In genomic region chr6:157274116-157274470, GRCh38 we compare ENCODE assay signal across 8 cellular contexts. TPM values are rescaled to one million over a fixed set of nuclear protein-coding genes. Genes with fewer than 3 reads are reported as not detected.
DNase-seq lines count a peak whose midpoint lies in the region; TF ChIP-seq lines count a peak whose summit lies in the region.

No MANE protein-coding gene starts in this region.

- CTCF ChIA-PET in AG04449 (lab: Yijun Ruan, JAX) = interaction anchor here (0.8 to 5.2 kb wide), 22 partner anchors 10 to 239 kb away, joined by 3 to 72 read pairs (median 6); no protein-coding TSS in a partner anchor
- CTCF ChIA-PET in MCF 10A (lab: Yijun Ruan, JAX) = interaction anchor here (0.6 to 2.0 kb wide), 8 partner anchors 14 to 1484 kb away, joined by 3 to 7 read pairs (median 4); no protein-coding TSS in a partner anchor

- no TSS peak for BruUV-seq in MCF 10A (replicated peaks; lab: Mats Ljungman, UMichigan)

- H3K36me3 ChIP-seq in mucosa of rectum (ENCODE audit: control insufficient read depth in 2 of 2, insufficient read depth in 2 of 2, low read length in 2 of 2) = no peaks in the 10 kb centered on the region

- H3K27me3 Mint-ChIP-seq in HFFc6 (ENCODE audit: insufficient read depth) (peaks cover 4% of the 10 kb centered on the region), MCF 10A (ENCODE audit: insufficient read depth, unreplicated experiment) (no peaks in the 10 kb centered on the region)

- no peak overlapping the region for H3K27ac Mint-ChIP-seq in HFFc6
- H3K27ac Mint-ChIP-seq in MCF 10A (ENCODE audit: low read depth, unreplicated experiment) = no peak overlapping the region

- H3K4me3 Mint-ChIP-seq in HFFc6 (peak overlapping the region; percentile 80), MCF 10A (ENCODE audit: unreplicated experiment) (peak overlapping the region; percentile 73)

- peak overlapping the region in 1 of 2 donors; percentile 48 for H3K27ac ChIP-seq in mucosa of rectum (ENCODE audit: low read depth in 2 of 2, low read length in 2 of 2)

- no peak for DNase-seq in AG04449 (ENCODE audit: low read depth, low spot score)
- DNase-seq in HFFc6 = no peak
- DNase-seq in MCF 10A (ENCODE audit: unreplicated experiment) = no peak
- no peak for DNase-seq in stimulated activated CD4-positive, alpha-beta T cell treated with anti-CD3 and anti-CD28 coated beads, Interleukin-2, amount 100 ng/mL, for 48 hours
- no peak for DNase-seq in kidney glomerular epithelial cell (lab: John Stamatoyannopoulos, UW)
- no peak for DNase-seq in stimulated activated CD4-positive, alpha-beta T cell treated with anti-CD3 and anti-CD28 coated beads, Interleukin-1b, Interleukin-23, amount 100 ng/mL, for 48 hours
- DNase-seq in kidney tubule cell (ENCODE audit: low spot score) = no peak

- H3K4me3 ChIP-seq in AG04449 (ENCODE audit: low read depth, low read length) (peak overlapping the region; percentile 68), mucosa of rectum (ENCODE audit: low read length in 2 of 2) (peak overlapping the region; percentile 72)

- TF ChIP-seq CTCF in AG04449 (IDR thresholded peaks at IDR 0.05; ENCODE audit: insufficient read depth, low read length, missing control alignments) = no peak
- no peak for TF ChIP-seq CTCF in HFFc6 (IDR thresholded peaks at IDR 0.05)
- TF ChIP-seq CTCF in MCF 10A (IDR thresholded peaks at IDR 0.05; ENCODE audit: unreplicated experiment) = no peak

- no peaks in the 10 kb centered on the region for H3K27me3 ChIP-seq in mucosa of rectum (ENCODE audit: control insufficient read depth in 2 of 2, insufficient read depth in 2 of 2, low read length in 2 of 2)

- no peaks in the 10 kb centered on the region; the same call in 1 of the 2 replicates for H3K4me1 Mint-ChIP-seq in HFFc6 (ENCODE audit: low read depth)
- no peaks in the 10 kb centered on the region for H3K4me1 Mint-ChIP-seq in MCF 10A (ENCODE audit: insufficient read depth, unreplicated experiment)

- peaks cover 10 to 12% of the 10 kb centered on the region in 2 donors for H3K4me1 ChIP-seq in mucosa of rectum (ENCODE audit: control insufficient read depth in 2 of 2, insufficient read depth in 2 of 2, low read length in 2 of 2)

- no peaks in the 10 kb centered on the region for H3K9me3 ChIP-seq in mucosa of rectum (ENCODE audit: control insufficient read depth in 2 of 2, low read length in 2 of 2)

- intact Hi-C loops in MCF 10A (cut with micrococcal nuclease) = loop anchor here (2.0 to 10.0 kb wide), 3 partner anchors 239 to 1949 kb away; no protein-coding TSS in a partner anchor

- POLR2A ChIA-PET in AG04449 (lab: Yijun Ruan, JAX) (no interaction called here), MCF 10A (lab: Yijun Ruan, JAX) (interaction anchor here (0.9 kb wide), 1 partner anchor 14 kb away, joined by 4 read pairs; no protein-coding TSS in a partner anchor)

- H3K9me3 Mint-ChIP-seq in HFFc6 (peaks cover 9% of the 10 kb centered on the region), MCF 10A (ENCODE audit: unreplicated experiment) (peaks cover 12% of the 10 kb centered on the region)

- H3K9ac ChIP-seq in mucosa of rectum (ENCODE audit: low read depth in 1 of 2, low read length in 2 of 2) = peak overlapping the region; percentile 17 to 77

- H3K36me3 Mint-ChIP-seq in HFFc6 (ENCODE audit: low read depth) (peaks cover 9% of the 10 kb centered on the region; the same call in 1 of the 2 replicates), MCF 10A (ENCODE audit: insufficient read depth, unreplicated experiment) (no peaks in the 10 kb centered on the region)

RNA-seq across cellular contexts. Expression of gene TMEM242, which starts 49.2 kb away (rescaled TPM):
- total RNA-seq in HFFc6 (2021; fragmentation: NEBNext Ultra II Directional; extraction: Animal tissue kit (Norgen Biotek cat#: 25700)) = 10 to 100 TPM in 4 of 6 experiments, 1 to 10 TPM in 2; 9.4 to 12.8 (median 10.8) TPM
- 9.4 and 10.1 TPM in 2 replicates for total RNA-seq in MCF 10A (2022)
